ENCODE assay signal across 24 cellular contexts in the genomic region with DNA sequence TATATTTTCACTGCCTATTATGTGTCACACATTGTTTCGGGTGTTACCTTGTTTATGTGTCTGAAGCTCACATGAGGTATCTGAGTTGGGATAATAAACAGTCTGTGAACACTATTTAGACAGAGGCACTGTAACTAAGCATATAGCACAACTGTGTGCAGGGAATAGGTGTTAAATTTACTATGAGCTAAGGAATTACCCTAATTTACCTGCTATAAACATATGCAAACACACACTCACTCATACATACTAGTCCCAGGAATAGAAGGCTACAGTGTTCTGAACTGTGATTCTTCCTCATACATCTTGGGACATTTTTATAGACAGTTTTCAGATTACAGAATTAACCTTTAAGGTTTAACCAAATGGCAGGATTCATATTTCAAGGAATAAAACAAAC.
"Had no signal": no experiment of that assay in that cellular context is flagged by ENCODE, and none has a peak within 500 bp of the region (broad histone marks: within the 10 kb centered on the region; RNA-seq: fewer than 3 reads in every experiment).

No MANE protein-coding gene starts in this region.

- H3K27ac ChIP-seq: colonic mucosa, coronary artery, dorsolateral prefrontal cortex, epithelial cell of prostate, esophagus muscularis mucosa, esophagus squamous epithelium, foreskin keratinocyte, gastrocnemius medialis, gastroesophageal sphincter, heart left ventricle, heart right ventricle had no signal

- ATAC-seq: effector memory CD8-positive, alpha-beta T cell; esophagus mucosa; foreskin keratinocyte; gastrocnemius medialis; gastroesophageal sphincter; heart left ventricle; heart right ventricle had no signal

- H3K9me3 ChIP-seq: colonic mucosa, esophagus muscularis mucosa, esophagus squamous epithelium, gastrocnemius medialis, gastroesophageal sphincter, heart left ventricle had no signal

- DNase-seq: colonic mucosa; cortex of kidney; dermis blood vessel endothelial cell; dorsolateral prefrontal cortex; effector CD4-positive, alpha-beta T cell; effector CD8-positive, alpha-beta T cell; effector memory CD4-positive, alpha-beta T cell; effector memory CD8-positive, alpha-beta T cell; endodermal cell; erythroblast; esophagus squamous epithelium; foreskin fibroblast; foreskin keratinocyte; foreskin melanocyte; gastrocnemius medialis; glutamatergic neuron; head of caudate nucleus; heart left ventricle; heart right ventricle had no signal

- H3K27me3 ChIP-seq: colonic mucosa, esophagus muscularis mucosa, esophagus squamous epithelium, foreskin keratinocyte, gastrocnemius medialis, gastroesophageal sphincter, heart left ventricle, heart right ventricle had no signal

- H3K36me3 ChIP-seq: colonic mucosa, esophagus muscularis mucosa, esophagus squamous epithelium, gastrocnemius medialis, gastroesophageal sphincter, heart left ventricle, heart right ventricle had no signal

- H3K4me3 ChIP-seq: colonic mucosa, coronary artery, dorsolateral prefrontal cortex, esophagus muscularis mucosa, esophagus squamous epithelium, gastrocnemius medialis, gastroesophageal sphincter, heart left ventricle, heart right ventricle had no signal

- H3K4me1 ChIP-seq: colonic mucosa, esophagus muscularis mucosa, esophagus squamous epithelium, foreskin keratinocyte, gastrocnemius medialis, gastroesophageal sphincter, heart left ventricle, heart right ventricle had no signal
